In genomic region chr17:4572131-4572530, GRCh38 we compare ENCODE assay signal across 30 cellular contexts. TPM values are rescaled to one million over a fixed set of nuclear protein-coding genes. Genes with fewer than 3 reads are reported as not detected.
"Had no signal": no experiment of that assay in that cellular context is flagged by ENCODE, and none has a peak within 500 bp of the region (broad histone marks: within the 10 kb centered on the region; RNA-seq: fewer than 3 reads in every experiment).

No MANE protein-coding gene starts in this region.

- H3K27ac ChIP-seq: neutrophil, pancreas, prostate gland, right lobe of liver, sigmoid colon, skin epidermis, stomach, thoracic aorta, tibial artery, transverse colon, upper lobe of right lung, uterus had no signal

- H3K4me3 ChIP-seq: pancreas, prostate gland, right lobe of liver, sigmoid colon, skin epidermis, stomach, thoracic aorta, tibial artery, transverse colon, upper lobe of right lung, uterus had no signal

- ATAC-seq: naive thymus-derived CD8-positive, alpha-beta T cell; natural killer cell treated with Interleukin-12 subunit alpha and Interleukin-12 subunit beta and Interleukin-15 and Interleukin-18, amount 100 ng/mL, for 72 hours; pancreas; right cardiac atrium; right lobe of liver; stimulated activated effector memory CD8-positive, alpha-beta T cell treated with anti-CD3 and anti-CD28 coated beads, Interleukin-12 subunit alpha, Interleukin-12 subunit beta, amount 100 ng/mL, for 72 hours; stimulated activated naive B cell treated with anti-CD40 and anti-IgM and Interleukin-4, amounts not matched to agents 10 μg/mL and 1 μg/mL and 100 μg/mL, for 72 hours; upper lobe of right lung had no signal

- H3K9me3 ChIP-seq: neutrophil, pancreas, prostate gland, right lobe of liver, sigmoid colon, stomach, thoracic aorta, tibial artery, transverse colon, upper lobe of right lung, uterus had no signal

- H3K27me3 ChIP-seq: pancreas, right lobe of liver, transverse colon, upper lobe of right lung, uterus had no signal

- H3K36me3 ChIP-seq: neutrophil, pancreas, prostate gland, right lobe of liver, sigmoid colon, stomach, thoracic aorta, tibial artery, transverse colon, upper lobe of right lung, uterus had no signal

- DNase-seq: naive B cell; naive thymus-derived CD8-positive, alpha-beta T cell; nephron progenitor cell; nucleus accumbens; pancreas; right lobe of liver; sigmoid colon; stimulated activated CD4-positive, alpha-beta T cell treated with anti-CD3 and anti-CD28 coated beads, Interleukin-15, amount 100 ng/mL, for 24 hours; stimulated activated CD4-positive, alpha-beta T cell treated with anti-CD3 and anti-CD28 coated beads, Interleukin-2, amount 100 ng/mL, for 24 hours; stimulated activated CD4-positive, alpha-beta T cell treated with anti-CD3 and anti-CD28 coated beads, Interleukin-2, amount 100 ng/mL, for 48 hours; stimulated activated CD4-positive, alpha-beta T cell treated with anti-CD3 and anti-CD28 coated beads, Interleukin-4, amount 100 ng/mL, for 24 hours; stimulated activated naive B cell treated with anti-CD40 and anti-IgM and Interleukin-4, amounts not matched to agents 10 μg/mL and 1 μg/mL and 100 μg/mL, for 72 hours; stimulated activated naive CD4-positive, alpha-beta T cell treated with Interleukin-2 at 50 U/mL for 16 hours; stomach; tibial artery; transverse colon; upper lobe of right lung; uterus had no signal

- H3K4me1 ChIP-seq: pancreas, prostate gland, right lobe of liver, sigmoid colon, stomach, tibial artery, transverse colon, upper lobe of right lung, uterus had no signal

RNA-seq across cellular contexts. Expression of gene GGT6, which starts 11.8 kb away (rescaled TPM):
- total RNA-seq: naive thymus-derived CD8-positive, alpha-beta T cell; natural killer cell treated with Interleukin-12 subunit alpha and Interleukin-12 subunit beta and Interleukin-15 and Interleukin-18, amount 100 ng/mL, for 72 hours; neural crest cell; osteocyte; posterior vena cava; right cardiac atrium; subcutaneous adipose tissue; temporal lobe; thoracic aorta had no signal
- polyA plus RNA-seq: naive thymus-derived CD8-positive, alpha-beta T cell; right cardiac atrium had no signal

RNA-seq across cellular contexts. Expression of gene SMTNL2, which starts 12.2 kb away (rescaled TPM):
- total RNA-seq: naive thymus-derived CD8-positive, alpha-beta T cell; natural killer cell treated with Interleukin-12 subunit alpha and Interleukin-12 subunit beta and Interleukin-15 and Interleukin-18, amount 100 ng/mL, for 72 hours had no signal
- polyA plus RNA-seq: naive thymus-derived CD8-positive, alpha-beta T cell had no signal
